In the genomic region with DNA sequence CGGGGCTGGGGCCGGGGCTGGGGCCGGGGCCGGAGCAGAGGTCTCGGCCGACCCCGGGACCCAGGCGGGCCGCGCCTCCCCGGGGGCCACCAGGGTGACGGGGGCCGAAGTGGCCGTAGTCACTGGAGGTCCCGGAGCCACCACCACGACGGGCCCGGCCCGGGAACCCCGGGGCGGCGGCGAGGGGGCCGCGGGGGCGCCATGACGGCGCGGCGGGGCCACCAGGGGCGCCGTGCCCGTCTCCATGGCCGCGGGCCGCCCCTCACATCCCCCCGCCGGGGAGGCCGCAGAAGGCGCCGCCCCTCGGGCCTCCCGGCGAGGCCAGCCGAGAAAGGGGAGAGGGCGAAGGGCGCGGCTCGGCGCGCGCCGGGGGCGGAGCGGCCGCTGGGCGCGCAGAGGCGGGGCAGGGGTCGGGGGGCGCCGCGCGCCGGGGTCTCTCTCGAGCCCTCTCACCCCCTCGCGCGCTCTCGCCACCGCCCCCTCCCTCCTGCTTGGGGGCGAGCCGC, we compare ENCODE assay signal across 8 cellular contexts. TPM values are rescaled to one million over a fixed set of nuclear protein-coding genes. Genes with fewer than 3 reads are reported as not detected.
DNase-seq lines count a peak whose midpoint lies in the region; ATAC-seq and TF ChIP-seq lines count a peak whose summit lies in the region.

No MANE protein-coding gene starts in this region.

- ATAC-seq in GM19467 (IDR thresholded peaks at IDR 0.05; ENCODE audit: unreplicated experiment): peak; percentile 8
- ATAC-seq in gastrocnemius medialis: peak in 1 of 2 donors; percentile 0

- no peak for TF ChIP-seq EP300 in esophagus muscularis mucosa (IDR thresholded peaks at IDR 0.05)

- no peak overlapping the region for H2AFZ ChIP-seq in OCI-LY1 (ENCODE audit: low read length)

- H3K4me3 ChIP-seq in BLaER1: peak overlapping the region; percentile 88
- peak overlapping the region; percentile 97 for H3K4me3 ChIP-seq in OCI-LY1 (ENCODE audit: low read depth, low read length, poor library complexity, severe bottlenecking)
- H3K4me3 ChIP-seq in esophagus muscularis mucosa: peak overlapping the region; percentile 87 to 96 (median 92)
- peak overlapping the region; percentile 65 to 78 (median 74) for H3K4me3 ChIP-seq in gastrocnemius medialis

- H3K9ac ChIP-seq in BLaER1 (peak overlapping the region; percentile 90), OCI-LY1 (ENCODE audit: low read length) (peak overlapping the region; percentile 89)

- TF ChIP-seq POLR2A in esophagus muscularis mucosa (IDR thresholded peaks at IDR 0.05; ENCODE audit: low read depth) (peak; percentile 52), gastrocnemius medialis (IDR thresholded peaks at IDR 0.05) (peak; percentile 85 to 91)

- H3K4me1 ChIP-seq in BLaER1 (peaks cover 64% of the 10 kb centered on the region), OCI-LY1 (ENCODE audit: insufficient read depth, low read length, severe bottlenecking) (peaks cover 42% of the 10 kb centered on the region), esophagus muscularis mucosa (peaks cover 37 to 54% (median 52%) of the 10 kb centered on the region in 4 donors), gastrocnemius medialis (peaks cover 41 to 58% of the 10 kb centered on the region in 2 donors)

- H3K27ac ChIP-seq in BLaER1: peak overlapping the region; percentile 82
- H3K27ac ChIP-seq in OCI-LY1 (ENCODE audit: low read depth, low read length, poor library complexity, severe bottlenecking): peak overlapping the region; percentile 45
- peak overlapping the region; percentile 81 to 94 (median 86) for H3K27ac ChIP-seq in esophagus muscularis mucosa (replicated peaks in 1 of 4)
- H3K27ac ChIP-seq in gastrocnemius medialis: peak overlapping the region; percentile 79 to 88 (median 88)

- H4K20me1 ChIP-seq in BLaER1 (peaks cover 48% of the 10 kb centered on the region), OCI-LY1 (ENCODE audit: insufficient read depth, low read length) (no peaks in the 10 kb centered on the region)

- in situ Hi-C loops in gastrocnemius medialis (cut with MboI; ENCODE audit: low sequenced_read_pairs in 4 of 4): loop anchor here in 2 of 4 donors (25.0 kb wide), 2 partner anchors 283 to 308 kb away; a partner anchor contains a TSS
- in situ Hi-C loops in KBM-7 (cut with MboI; ENCODE audit: low pct_unique_long_range_greater_than_20kb, low sequenced_read_pairs): no loop called here

- H3K36me3 ChIP-seq in BLaER1: peaks cover 26% of the 10 kb centered on the region
- H3K36me3 ChIP-seq in OCI-LY1 (ENCODE audit: insufficient read depth, low read length): peaks cover 20% of the 10 kb centered on the region; the same call in 1 of the 2 replicates
- peaks cover 0 to 17% (median 10%) of the 10 kb centered on the region in 4 donors for H3K36me3 ChIP-seq in esophagus muscularis mucosa
- H3K36me3 ChIP-seq in gastrocnemius medialis: peaks cover 0 to 8% of the 10 kb centered on the region in 2 donors

- H3K79me2 ChIP-seq in OCI-LY1 (ENCODE audit: insufficient read depth, low read length): peaks cover 33% of the 10 kb centered on the region

- H3K9me3 ChIP-seq in BLaER1: no peaks in the 10 kb centered on the region
- H3K9me3 ChIP-seq in OCI-LY1 (ENCODE audit: low read length): no peaks in the 10 kb centered on the region
- no peaks in the 10 kb centered on the region for H3K9me3 ChIP-seq in esophagus muscularis mucosa
- no peaks in the 10 kb centered on the region for H3K9me3 ChIP-seq in gastrocnemius medialis

- no peaks in the 10 kb centered on the region for H3K9me2 ChIP-seq in OCI-LY1 (ENCODE audit: low read depth, low read length)

- H3F3A ChIP-seq in OCI-LY1 (ENCODE audit: insufficient read depth, low read length): no peaks in the 10 kb centered on the region

- H3K4me2 ChIP-seq in BLaER1: peak overlapping the region; percentile 99
- peak overlapping the region; percentile 89 for H3K4me2 ChIP-seq in OCI-LY1 (ENCODE audit: low read length)

- WGBS in esophagus muscularis mucosa: 0% methylated on average over 1 of the region's 73 CpGs

- no peaks in the 10 kb centered on the region for H3K27me3 ChIP-seq in BLaER1
- H3K27me3 ChIP-seq in OCI-LY1 (ENCODE audit: insufficient read depth, low read length): no peaks in the 10 kb centered on the region
- no peaks in the 10 kb centered on the region for H3K27me3 ChIP-seq in esophagus muscularis mucosa
- no peaks in the 10 kb centered on the region for H3K27me3 ChIP-seq in gastrocnemius medialis

- no peak for DNase-seq in esophagus muscularis mucosa (ENCODE audit: extremely low spot score)
- no peak for DNase-seq in gastrocnemius medialis
- DNase-seq in KBM-7: no peak
- no peak for DNase-seq in EL
- DNase-seq in NCI-H345 (lab: John Stamatoyannopoulos, UW): no peak

- no peak for TF ChIP-seq CTCF in OCI-LY1 (IDR thresholded peaks at IDR 0.05; ENCODE audit: low read length)
- TF ChIP-seq CTCF in esophagus muscularis mucosa (IDR thresholded peaks at IDR 0.05): no peak
- peak in 2 of 5 experiments; percentile 23 to 27 for TF ChIP-seq CTCF in gastrocnemius medialis (IDR thresholded peaks at IDR 0.05 in 4 of 5, conservative IDR thresholded peaks at IDR 0.05 in 1 of 5)

- intact Hi-C loops in esophagus muscularis mucosa (cut with DNase I): no loop called here
- intact Hi-C loops in gastrocnemius medialis (cut with DNase I; ENCODE audit: low total_unique reads): loop anchor here (1.0 to 10.0 kb wide), 4 partner anchors 15 to 563 kb away; a partner anchor contains a TSS

RNA-seq across cellular contexts. Expression of a gene that starts 0.3 kb away (rescaled TPM):
- 10 to 100 TPM; 21.2 to 41.5 (median 29.4) TPM for total RNA-seq in esophagus muscularis mucosa
- 10 to 100 TPM; 35.3 to 52.6 (median 43.6) TPM for total RNA-seq in gastrocnemius medialis

RNA-seq across cellular contexts. Expression of a gene that starts 4.6 kb away (rescaled TPM):
- total RNA-seq in esophagus muscularis mucosa (not detected), gastrocnemius medialis (1,000 to 10,000 TPM; 1,053 to 4,879 (median 1,942) TPM)

RNA-seq across cellular contexts. Expression of a gene that starts 12.4 kb away (rescaled TPM):
- 1 to 10 TPM in 2 of 4 donors, under 1 TPM in 2; 0.86 to 2.5 (median 1.4) TPM for total RNA-seq in esophagus muscularis mucosa
- total RNA-seq in gastrocnemius medialis: under 1 TPM in 1 of 4 donors, not detected in 3; 0.65 TPM

RNA-seq across cellular contexts. Expression of a gene that starts 14.9 kb away (rescaled TPM):
- total RNA-seq in esophagus muscularis mucosa (10 to 100 TPM; 24.9 to 63.9 (median 41.8) TPM), gastrocnemius medialis (10 to 100 TPM; 33.4 to 53.8 (median 40.9) TPM)

RNA-seq across cellular contexts. Expression of a gene that starts 25.2 kb away (rescaled TPM):
- total RNA-seq in esophagus muscularis mucosa (10 to 100 TPM in 3 of 4 donors, 1 to 10 TPM in 1; 8.3 to 17.6 (median 12.8) TPM), gastrocnemius medialis (10 to 100 TPM in 2 of 4 donors, 1 to 10 TPM in 2; 4.4 to 12.7 (median 8.7) TPM)

Comparison
In these comparisons a context has a peak if more than half of its experiments do, and no peak if none do; other contexts are left out.
1. RNA of a gene that starts 4.6 kb away (total RNA-seq): 1,053 to 4,879 TPM in gastrocnemius medialis; not detected in esophagus muscularis mucosa; every median in the first group is over 1,000 times any median in the second.
2. Peak in every context shown above with its lines, with median percentiles within 50 percentile points of each other: H3K27ac ChIP-seq and H3K4me3 ChIP-seq.